Comparison of ENCODE assay signal across 9 cellular contexts in the genomic region with DNA sequence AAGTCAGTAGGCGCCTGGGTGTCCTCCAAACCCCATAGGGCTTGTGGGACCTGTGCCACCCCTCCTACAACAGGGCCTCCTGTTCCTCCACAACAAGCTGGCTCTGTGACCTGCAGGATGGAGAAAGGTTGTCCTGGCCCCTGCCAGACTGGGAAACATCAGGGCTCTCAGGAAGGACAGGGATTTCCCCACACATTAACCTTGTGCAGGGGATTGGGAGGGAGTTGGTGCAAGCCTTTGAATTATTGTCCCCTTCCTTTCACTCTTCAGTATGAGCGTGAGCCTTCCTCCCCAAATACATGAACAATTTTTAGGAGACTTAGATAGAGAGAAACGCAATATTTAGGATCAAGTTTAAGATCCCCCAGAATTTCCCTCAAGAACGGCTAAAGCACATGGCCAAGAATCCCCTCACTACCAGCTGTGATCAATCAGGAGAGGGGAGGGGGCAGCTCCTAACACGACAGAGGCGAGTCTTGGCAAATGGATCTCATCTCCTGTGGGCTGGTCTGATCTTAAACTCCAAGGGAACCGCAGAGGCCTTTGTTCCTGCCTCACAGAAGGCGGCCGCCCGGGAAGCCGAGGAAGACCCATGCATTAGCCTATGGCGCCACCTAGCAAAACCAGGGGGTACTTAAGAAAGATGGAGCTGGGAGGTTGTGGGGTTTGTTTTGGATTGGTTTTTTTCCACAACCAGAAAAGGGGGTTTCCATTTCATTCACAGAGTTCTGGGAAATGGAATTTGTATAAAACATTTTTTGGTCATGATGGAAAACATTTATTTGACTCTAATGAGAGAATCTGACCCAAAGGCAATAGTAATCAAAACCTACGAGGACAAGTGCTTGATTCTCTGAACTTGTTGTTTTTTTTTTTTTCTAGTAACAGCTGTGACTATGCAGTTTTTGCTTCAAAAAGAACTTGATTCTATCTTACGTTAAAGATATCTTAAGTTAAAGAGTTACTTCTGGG. TPM values are rescaled to one million over a fixed set of nuclear protein-coding genes. Genes with fewer than 3 reads are reported as not detected.
DNase-seq lines count a peak whose midpoint lies in the region; ATAC-seq, FAIRE-seq and TF ChIP-seq lines count a peak whose summit lies in the region.
"Had no signal": no experiment of that assay in that cellular context is flagged by ENCODE, and none has a peak within 500 bp of the region (broad histone marks: within the 10 kb centered on the region; RNA-seq: fewer than 3 reads in every experiment).

No MANE protein-coding gene starts in this region.

- H3K27me3 Mint-ChIP-seq in T-helper 2 cell treated with Interferon-gamma antibody and Interleukin-4, amounts not matched to agents 5 μg/mL and 100 μg/mL, for 36 hours (ENCODE audit: low read depth) = peaks cover 9% of the 10 kb centered on the region

- peak overlapping the region in 1 of 2 donors; percentile 13 for H3K27ac ChIP-seq in kidney (ENCODE audit: low read depth in 2 of 2, low read length in 2 of 2)

- peaks cover 2% of the 10 kb centered on the region for H3K27me3 ChIP-seq in H7 (ENCODE audit: control insufficient read depth, insufficient read depth, low read length)

- H3K9me3 Mint-ChIP-seq in T-helper 2 cell treated with Interferon-gamma antibody and Interleukin-4, amounts not matched to agents 5 μg/mL and 100 μg/mL, for 36 hours = no peaks in the 10 kb centered on the region
- H3K9me3 Mint-ChIP-seq: T-helper 1 cell treated with Interleukin-12 subunit alpha and Interleukin-12 subunit beta and Interleukin-4 antibody, amounts not matched to agents 30 μg/mL and 1 μg/mL, for 36 hours had no signal

- H3K27ac Mint-ChIP-seq in T-helper 2 cell treated with Interferon-gamma antibody and Interleukin-4, amounts not matched to agents 5 μg/mL and 100 μg/mL, for 36 hours = no peak overlapping the region
- H3K27ac Mint-ChIP-seq: T-helper 1 cell treated with Interleukin-12 subunit alpha and Interleukin-12 subunit beta and Interleukin-4 antibody, amounts not matched to agents 30 μg/mL and 1 μg/mL, for 36 hours had no signal

- peaks cover 0 to 2% of the 10 kb centered on the region in 2 donors for H3K4me1 ChIP-seq in kidney (ENCODE audit: control insufficient read depth in 1 of 2, insufficient read depth in 1 of 2, low read depth in 1 of 2, low read length in 2 of 2)

- H3K9ac ChIP-seq in kidney (ENCODE audit: low read length in 2 of 2) = no peak overlapping the region

- no peak overlapping the region for H3K4me3 Mint-ChIP-seq in T-helper 2 cell treated with Interferon-gamma antibody and Interleukin-4, amounts not matched to agents 5 μg/mL and 100 μg/mL, for 36 hours
- H3K4me3 Mint-ChIP-seq: T-helper 1 cell treated with Interleukin-12 subunit alpha and Interleukin-12 subunit beta and Interleukin-4 antibody, amounts not matched to agents 30 μg/mL and 1 μg/mL, for 36 hours had no signal

- no peaks in the 10 kb centered on the region for H3K36me3 ChIP-seq in H7 (replicated peaks; ENCODE audit: control insufficient read depth, insufficient read depth, low read length)
- no peaks in the 10 kb centered on the region for H3K36me3 ChIP-seq in kidney (ENCODE audit: control insufficient read depth in 1 of 2, insufficient read depth in 2 of 2, low read length in 2 of 2)

- intact Hi-C loops in kidney (cut with DNase I) = loop anchor here (10.0 kb wide), 1 partner anchor 365 kb away; no protein-coding TSS in a partner anchor

- ATAC-seq in GM21390 (IDR thresholded peaks at IDR 0.05; ENCODE audit: unreplicated experiment) = no peak

- DNase-seq in D341Med (ENCODE audit: low spot score) = peak; percentile 86
- peak; percentile 86 for DNase-seq in H7
- DNase-seq in NCI-H2029 (lab: John Stamatoyannopoulos, UW) = peak; percentile 70
- peak; percentile 38 for DNase-seq in T-helper 2 cell treated with Interferon-gamma antibody and Interleukin-4, amounts not matched to agents 5 μg/mL and 100 μg/mL, for 36 hours (ENCODE audit: low spot score)
- peak; percentile 94 to 96 for DNase-seq in cardiac fibroblast (ENCODE audit: low read depth in 2 of 2)
- DNase-seq in kidney = peak; percentile 93
- DNase-seq in stimulated activated CD4-positive, alpha-beta T cell treated with anti-CD3 and anti-CD28 coated beads, Interleukin-1b, Interleukin-23, amount 100 ng/mL, for 24 hours (ENCODE audit: low read depth in 4 of 4, low spot score in 1 of 4) = peak; percentile 4 to 45 (median 23)

- no peaks in the 10 kb centered on the region for H3K9me3 ChIP-seq in kidney (ENCODE audit: control insufficient read depth in 1 of 2, low read length in 2 of 2)

- TF ChIP-seq CTCF in cardiac fibroblast (IDR thresholded peaks at IDR 0.05; ENCODE audit: low read depth, low read length) (peak; percentile 97), kidney (IDR thresholded peaks at IDR 0.05; ENCODE audit: borderline replicate concordance, extremely low read depth, insufficient read depth) (peak; percentile 81)

- H3K4me3 ChIP-seq in H7 (ENCODE audit: insufficient read depth, low read depth, low read length) (no peak overlapping the region), cardiac fibroblast (replicated peaks in 1 of 2; ENCODE audit: low read depth in 2 of 2, low read length in 2 of 2) (no peak overlapping the region), kidney (ENCODE audit: low read length in 2 of 2) (no peak overlapping the region)

- H3K36me3 Mint-ChIP-seq in T-helper 2 cell treated with Interferon-gamma antibody and Interleukin-4, amounts not matched to agents 5 μg/mL and 100 μg/mL, for 36 hours (ENCODE audit: low read depth) = no peaks in the 10 kb centered on the region

- H3K4me1 Mint-ChIP-seq in T-helper 2 cell treated with Interferon-gamma antibody and Interleukin-4, amounts not matched to agents 5 μg/mL and 100 μg/mL, for 36 hours (ENCODE audit: low read depth) = peaks cover 6% of the 10 kb centered on the region

- FAIRE-seq in kidney (lab: Jason Lieb, UNC) = peak; percentile 6

RNA-seq across cellular contexts. Expression of a gene that starts 36.1 kb away (rescaled TPM):
- total RNA-seq in H7 (2014; rRNA removed; shearing (Covaris generic)) = 0.26 and 0.38 TPM in 2 replicates
- total RNA-seq in kidney = 118 TPM
- 12.9 TPM for polyA plus RNA-seq in kidney (ENCODE audit: insufficient read depth, low read depth, low replicate concordance)

Comparison
In these comparisons a context has a peak if more than half of its experiments do, and no peak if none do; other contexts are left out.
1. DNase-seq: peak in every context shown above with its lines; median percentile 95 in cardiac fibroblast; 93 in kidney; 86 in D341Med; 86 in H7; 70 in NCI-H2029; 38 in T-helper 2 cell treated with Interferon-gamma antibody and Interleukin-4, amounts not matched to agents 5 μg/mL and 100 μg/mL, for 36 hours; 23 in stimulated activated CD4-positive, alpha-beta T cell treated with anti-CD3 and anti-CD28 coated beads, Interleukin-1b, Interleukin-23, amount 100 ng/mL, for 24 hours.
2. RNA of a gene that starts 36.1 kb away (total RNA-seq): 118 TPM in kidney (single experiment); 0.26 to 0.38 TPM in H7; every median in the first group is over 10 times any median in the second.